ENCODE assay signal across 10 cellular contexts in the genomic region with DNA sequence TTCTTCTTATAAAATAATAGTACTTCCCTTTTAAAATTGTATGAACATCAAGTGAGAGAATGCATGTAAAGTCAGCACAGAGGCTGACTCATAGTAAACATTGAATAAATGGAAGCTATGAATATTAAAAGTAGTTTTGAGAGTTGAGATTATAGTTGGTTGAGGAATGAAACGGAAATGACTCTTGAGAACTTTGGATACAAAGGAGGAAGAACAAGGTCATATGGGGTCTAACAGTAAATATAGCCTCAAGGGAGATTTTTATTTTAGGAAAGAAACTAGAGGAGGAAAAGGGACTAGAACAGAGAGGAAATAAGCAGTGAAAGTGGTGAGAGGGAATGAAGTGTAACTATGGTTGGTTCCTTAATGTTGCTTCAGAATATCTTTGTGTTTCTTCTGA.
A peak's percentile ranks its signal among the peaks of the same experiment; 100 is the strongest.
DNase-seq lines count a peak whose midpoint lies in the region; ATAC-seq, FAIRE-seq and TF ChIP-seq lines count a peak whose summit lies in the region.
"Had no signal": no experiment of that assay in that cellular context is flagged by ENCODE, and none has a peak within 500 bp of the region (broad histone marks: within the 10 kb centered on the region; RNA-seq: fewer than 3 reads in every experiment).

No MANE protein-coding gene starts in this region.

- no peak for FAIRE-seq in frontal cortex (lab: Jason Lieb, UNC)

- H3K9ac ChIP-seq in rectal smooth muscle tissue (ENCODE audit: low read length), result no peak overlapping the region

- H3K4me1 ChIP-seq in rectal smooth muscle tissue (ENCODE audit: control insufficient read depth, insufficient read depth, low read length), result peaks cover 4% of the 10 kb centered on the region

- no peak overlapping the region for H3K4me3 Mint-ChIP-seq in activated T-helper 2 cell treated with anti-CD3 and anti-CD28 coated beads, Interferon-gamma antibody, Interleukin-2, Interleukin-4, amounts not matched to agents 10 μg/mL and 5 μg/mL and 100 μg/mL, durations not matched to agents 14 hours and 24 hours and 36 hours (ENCODE audit: low read depth)
- no peak overlapping the region for H3K4me3 Mint-ChIP-seq in CD14-positive monocyte
- H3K4me3 Mint-ChIP-seq: nephron had no signal

- intact Hi-C loops in activated T-helper 2 cell treated with anti-CD3 and anti-CD28 coated beads, Interferon-gamma antibody, Interleukin-2, Interleukin-4, amounts not matched to agents 10 μg/mL and 5 μg/mL and 100 μg/mL, durations not matched to agents 14 hours and 24 hours and 36 hours (cut with micrococcal nuclease), result no loop called here
- intact Hi-C loops in CD14-positive monocyte (cut with micrococcal nuclease), result loop anchor here (5.0 kb wide), 2 partner anchors 87 to 162 kb away; no protein-coding TSS in a partner anchor

- ATAC-seq in GM18907 (IDR thresholded peaks at IDR 0.05; ENCODE audit: unreplicated experiment), result peak; percentile 42

- no peak overlapping the region for H3K4me3 ChIP-seq in fibroblast of mammary gland (ENCODE audit: control insufficient read depth, low read depth, low read length)
- H3K4me3 ChIP-seq in rectal smooth muscle tissue (ENCODE audit: low read length), result no peak overlapping the region

- H3K27me3 Mint-ChIP-seq in activated T-helper 2 cell treated with anti-CD3 and anti-CD28 coated beads, Interferon-gamma antibody, Interleukin-2, Interleukin-4, amounts not matched to agents 10 μg/mL and 5 μg/mL and 100 μg/mL, durations not matched to agents 14 hours and 24 hours and 36 hours (ENCODE audit: low read depth), result no peaks in the 10 kb centered on the region
- H3K27me3 Mint-ChIP-seq in CD14-positive monocyte (ENCODE audit: low read depth in 3 of 3), result no peaks in the 10 kb centered on the region

- H3K27ac Mint-ChIP-seq in activated T-helper 2 cell treated with anti-CD3 and anti-CD28 coated beads, Interferon-gamma antibody, Interleukin-2, Interleukin-4, amounts not matched to agents 10 μg/mL and 5 μg/mL and 100 μg/mL, durations not matched to agents 14 hours and 24 hours and 36 hours, result no peak overlapping the region
- no peak overlapping the region for H3K27ac Mint-ChIP-seq in CD14-positive monocyte
- H3K27ac Mint-ChIP-seq: nephron had no signal

- TF ChIP-seq CTCF in fibroblast of mammary gland (conservative IDR thresholded peaks at IDR 0.05; ENCODE audit: control insufficient read depth, insufficient read depth, low read depth, low read length) (no peak), CD14-positive monocyte (IDR thresholded peaks at IDR 0.05) (no peak)

- no peaks in the 10 kb centered on the region for H3K36me3 Mint-ChIP-seq in activated T-helper 2 cell treated with anti-CD3 and anti-CD28 coated beads, Interferon-gamma antibody, Interleukin-2, Interleukin-4, amounts not matched to agents 10 μg/mL and 5 μg/mL and 100 μg/mL, durations not matched to agents 14 hours and 24 hours and 36 hours (ENCODE audit: low read depth)
- peaks cover 1 to 10% of the 10 kb centered on the region in 2 donors for H3K36me3 Mint-ChIP-seq in CD14-positive monocyte

- peak overlapping the region; percentile 12 for H3K27ac ChIP-seq in rectal smooth muscle tissue (ENCODE audit: low read depth, low read length)

- peak; percentile 54 for DNase-seq in LHCN-M2 (ENCODE audit: low read depth)
- peak; percentile 37 for DNase-seq in fibroblast of mammary gland (ENCODE audit: low read depth)
- no peak for DNase-seq in activated T-helper 2 cell treated with anti-CD3 and anti-CD28 coated beads, Interferon-gamma antibody, Interleukin-2, Interleukin-4, amounts not matched to agents 10 μg/mL and 5 μg/mL and 100 μg/mL, durations not matched to agents 14 hours and 24 hours and 36 hours (ENCODE audit: low spot score)
- DNase-seq in CD14-positive monocyte (ENCODE audit: low spot score), result no peak
- DNase-seq in frontal cortex (ENCODE audit: low spot score in 2 of 2), result no peak
- DNase-seq in activated CD4-positive, alpha-beta T cell treated with anti-CD3 and anti-CD28 coated beads for 4 hours, result no peak
- DNase-seq: amniotic stem cell had no signal

- no peaks in the 10 kb centered on the region for H3K4me1 Mint-ChIP-seq in activated T-helper 2 cell treated with anti-CD3 and anti-CD28 coated beads, Interferon-gamma antibody, Interleukin-2, Interleukin-4, amounts not matched to agents 10 μg/mL and 5 μg/mL and 100 μg/mL, durations not matched to agents 14 hours and 24 hours and 36 hours (ENCODE audit: low read depth)
- H3K4me1 Mint-ChIP-seq in CD14-positive monocyte, result peaks cover 17% of the 10 kb centered on the region

- no peaks in the 10 kb centered on the region for H3K9me3 Mint-ChIP-seq in activated T-helper 2 cell treated with anti-CD3 and anti-CD28 coated beads, Interferon-gamma antibody, Interleukin-2, Interleukin-4, amounts not matched to agents 10 μg/mL and 5 μg/mL and 100 μg/mL, durations not matched to agents 14 hours and 24 hours and 36 hours
- H3K9me3 Mint-ChIP-seq in CD14-positive monocyte, result peaks cover 0 to 3% (median 0%) of the 10 kb centered on the region in 7 donors
- H3K9me3 Mint-ChIP-seq: nephron had no signal

- H3K27me3 ChIP-seq in rectal smooth muscle tissue (ENCODE audit: control insufficient read depth, insufficient read depth, low read length), result no peaks in the 10 kb centered on the region

- no peaks in the 10 kb centered on the region for H3K36me3 ChIP-seq in rectal smooth muscle tissue (ENCODE audit: control insufficient read depth, insufficient read depth, low read length)

Comparison
In these comparisons a context has a peak if more than half of its experiments do, and no peak if none do; other contexts are left out.
1. DNase-seq: peak in LHCN-M2 (single experiment) and fibroblast of mammary gland (single experiment); none in activated T-helper 2 cell treated with anti-CD3 and anti-CD28 coated beads, Interferon-gamma antibody, Interleukin-2, Interleukin-4, amounts not matched to agents 10 μg/mL and 5 μg/mL and 100 μg/mL, durations not matched to agents 14 hours and 24 hours and 36 hours (single experiment), CD14-positive monocyte (single experiment), frontal cortex (0 of 2) and activated CD4-positive, alpha-beta T cell treated with anti-CD3 and anti-CD28 coated beads for 4 hours (0 of 2).